ENCODE assay signal across 8 cellular contexts in the genomic region with DNA sequence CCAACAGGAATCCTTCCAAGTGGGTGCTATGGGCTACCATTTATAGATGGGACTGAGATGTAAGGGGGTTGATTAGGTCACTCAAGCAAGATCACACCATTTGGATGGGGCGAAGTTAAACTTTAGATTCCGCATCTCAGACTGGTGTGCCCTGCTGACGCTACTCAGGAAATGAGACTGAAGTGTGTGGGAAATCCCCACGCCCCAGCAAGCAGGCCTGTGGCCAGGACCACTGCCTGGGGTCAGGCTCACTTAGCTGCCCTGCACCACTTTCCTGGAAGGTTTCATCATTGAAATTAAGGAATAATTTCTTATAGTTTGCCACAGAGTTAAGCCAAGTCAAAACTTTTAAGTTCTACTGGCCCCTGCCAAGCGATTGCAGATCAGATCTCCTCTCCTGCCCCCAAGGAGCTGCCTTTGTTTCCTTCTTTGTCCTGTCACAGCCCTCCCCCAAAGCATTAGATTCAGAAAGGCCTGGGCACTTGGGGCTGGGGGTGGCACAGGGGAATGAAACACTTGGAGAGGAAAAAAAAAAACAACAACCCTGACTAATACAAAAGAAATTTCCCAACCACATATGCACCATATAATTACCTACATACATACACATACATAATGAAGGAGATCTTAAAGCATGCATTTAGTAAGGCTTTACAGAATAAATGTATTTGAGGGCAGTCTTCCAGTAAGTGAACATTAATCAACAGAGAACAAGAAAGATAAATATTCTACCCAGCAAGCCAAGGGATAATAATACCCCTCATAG.
DNase-seq lines count a peak whose midpoint lies in the region; ATAC-seq and TF ChIP-seq lines count a peak whose summit lies in the region.

No MANE protein-coding gene starts in this region.

- peak overlapping the region; percentile 48 for H3K4me3 Mint-ChIP-seq in T-helper 1 cell treated with Interleukin-12 subunit alpha and Interleukin-12 subunit beta and Interleukin-4 antibody, amounts not matched to agents 30 μg/mL and 1 μg/mL, for 36 hours

- no peaks in the 10 kb centered on the region for H3K9me2 ChIP-seq in hepatocyte (replicated peaks; ENCODE audit: insufficient read depth)

- H4K20me1 ChIP-seq in osteoblast (ENCODE audit: insufficient read depth, low read length) (no peaks in the 10 kb centered on the region), hepatocyte (ENCODE audit: insufficient read depth, poor library complexity, severe bottlenecking) (no peaks in the 10 kb centered on the region)

- no peaks in the 10 kb centered on the region for H3K79me2 ChIP-seq in osteoblast (ENCODE audit: insufficient read depth, low read length)
- H3K79me2 ChIP-seq in hepatocyte = no peaks in the 10 kb centered on the region

- H3K36me3 ChIP-seq in osteoblast (ENCODE audit: insufficient read depth, low read length) (no peaks in the 10 kb centered on the region), hepatocyte (replicated peaks; ENCODE audit: insufficient read depth, low read depth) (no peaks in the 10 kb centered on the region)

- peaks cover 4% of the 10 kb centered on the region for H3K36me3 Mint-ChIP-seq in T-helper 1 cell treated with Interleukin-12 subunit alpha and Interleukin-12 subunit beta and Interleukin-4 antibody, amounts not matched to agents 30 μg/mL and 1 μg/mL, for 36 hours (ENCODE audit: low read depth)

- peak overlapping the region; percentile 94 for H3K27ac Mint-ChIP-seq in T-helper 1 cell treated with Interleukin-12 subunit alpha and Interleukin-12 subunit beta and Interleukin-4 antibody, amounts not matched to agents 30 μg/mL and 1 μg/mL, for 36 hours

- H3K27ac ChIP-seq in osteoblast (ENCODE audit: low read depth, low read length) = no peak overlapping the region
- no peak overlapping the region for H3K27ac ChIP-seq in hepatocyte

- peak; percentile 68 for ATAC-seq in GM18519 (IDR thresholded peaks at IDR 0.05; ENCODE audit: low FRiP score, unreplicated experiment)
- peak; percentile 85 for ATAC-seq in HG02870 (IDR thresholded peaks at IDR 0.05; ENCODE audit: unreplicated experiment)

- H3K4me1 Mint-ChIP-seq in T-helper 1 cell treated with Interleukin-12 subunit alpha and Interleukin-12 subunit beta and Interleukin-4 antibody, amounts not matched to agents 30 μg/mL and 1 μg/mL, for 36 hours (ENCODE audit: low read depth) = peaks cover 44% of the 10 kb centered on the region

- 88% methylated on average over 5 of the region's 5 CpGs for WGBS in hepatocyte (ENCODE audit: low lambda C conversion rate, missing lambda C conversion rate)

- H3K4me1 ChIP-seq in osteoblast (ENCODE audit: insufficient read depth, low read length) = peaks cover 16% of the 10 kb centered on the region
- H3K4me1 ChIP-seq in hepatocyte (ENCODE audit: insufficient read depth) = peaks cover 21% of the 10 kb centered on the region

- no peak overlapping the region for H3K4me3 ChIP-seq in osteoblast (ENCODE audit: insufficient read depth, low read length)
- no peak overlapping the region for H3K4me3 ChIP-seq in hepatocyte

- H3K27me3 ChIP-seq in osteoblast (ENCODE audit: insufficient read depth, low read length) = no peaks in the 10 kb centered on the region
- no peaks in the 10 kb centered on the region for H3K27me3 ChIP-seq in hepatocyte

- no peaks in the 10 kb centered on the region for H3K27me3 Mint-ChIP-seq in T-helper 1 cell treated with Interleukin-12 subunit alpha and Interleukin-12 subunit beta and Interleukin-4 antibody, amounts not matched to agents 30 μg/mL and 1 μg/mL, for 36 hours (ENCODE audit: low read depth)

- peak overlapping the region; percentile 26 for H2AFZ ChIP-seq in osteoblast (ENCODE audit: low read length)
- H2AFZ ChIP-seq in hepatocyte = no peak overlapping the region

- H3K4me2 ChIP-seq in osteoblast (ENCODE audit: insufficient read depth, low read length) (no peak overlapping the region), hepatocyte (no peak overlapping the region)

- no peaks in the 10 kb centered on the region for H3K9me3 ChIP-seq in osteoblast (ENCODE audit: low read depth, low read length)
- H3K9me3 ChIP-seq in hepatocyte (ENCODE audit: low read depth) = no peaks in the 10 kb centered on the region

- TF ChIP-seq CTCF in osteoblast (IDR thresholded peaks at IDR 0.05; ENCODE audit: extremely low read depth, low read depth, low read length) (no peak), hepatocyte (IDR thresholded peaks at IDR 0.05; ENCODE audit: poor library complexity) (no peak)

- H3K9me3 Mint-ChIP-seq in T-helper 1 cell treated with Interleukin-12 subunit alpha and Interleukin-12 subunit beta and Interleukin-4 antibody, amounts not matched to agents 30 μg/mL and 1 μg/mL, for 36 hours = no peaks in the 10 kb centered on the region

- DNase-seq in astrocyte of the hippocampus (ENCODE audit: low read depth, low spot score) (peak; percentile 88), osteoblast (ENCODE audit: insufficient read length, low spot score, missing footprints) (peak; percentile 39), D341Med (ENCODE audit: low spot score) (no peak), NCI-H2107 treated with DMSO at 0.1 percent for 48 hours (lab: John Stamatoyannopoulos, UW; ENCODE audit: unreplicated experiment) (no peak), hepatocyte (ENCODE audit: low spot score) (no peak)

Comparison
In these comparisons a context has a peak if more than half of its experiments do, and no peak if none do; other contexts are left out.
1. DNase-seq: peak in astrocyte of the hippocampus (single experiment) and osteoblast (single experiment); none in D341Med (single experiment), NCI-H2107 treated with DMSO at 0.1 percent for 48 hours (single experiment) and hepatocyte (single experiment).